In genomic region chr16:67173808-67174705, GRCh38 we compare ENCODE assay signal across 8 cellular contexts. TPM values are rescaled to one million over a fixed set of nuclear protein-coding genes. Genes with fewer than 3 reads are reported as not detected.
DNase-seq lines count a peak whose midpoint lies in the region; ATAC-seq, FAIRE-seq and TF ChIP-seq lines count a peak whose summit lies in the region.

No MANE protein-coding gene starts in this region.

- H3K4me1 ChIP-seq in SK-N-SH (ENCODE audit: control insufficient read depth in 1 of 2, insufficient read depth in 2 of 2, low read depth in 1 of 2, low read length in 1 of 2) (peaks cover 39 to 60% of the 10 kb centered on the region in 2 experiments; a peak in 3 of 4 replicates), astrocyte (ENCODE audit: insufficient read depth, low read length) (peaks cover 31% of the 10 kb centered on the region), trophoblast cell (ENCODE audit: control insufficient read depth in 1 of 2, insufficient read depth in 2 of 2, low read length in 2 of 2) (peaks cover 23 to 35% of the 10 kb centered on the region in 2 experiments)

- H3K14ac ChIP-seq in trophoblast cell (ENCODE audit: low read length): no peak overlapping the region

- POLR2A ChIA-PET in SK-N-SH (lab: Yijun Ruan, JAX): interaction anchor here (0.6 to 3.8 kb wide), 10 partner anchors 9 to 160 kb away, joined by 3 to 37 read pairs (median 6); partner anchors contain the start of genes B3GNT9, HSF4, MATCAP1 and TMEM208

- H3K79me1 ChIP-seq in trophoblast cell (ENCODE audit: low read length): peaks cover 5% of the 10 kb centered on the region

- no peak overlapping the region for H3K23ac ChIP-seq in trophoblast cell (ENCODE audit: low read length)

- H3K27ac ChIP-seq in SK-N-SH (ENCODE audit: low read depth in 2 of 2, low read length in 1 of 2): peak overlapping the region; percentile 67 to 86
- H3K27ac ChIP-seq in astrocyte (ENCODE audit: low read depth, low read length): no peak overlapping the region
- no peak overlapping the region for H3K27ac ChIP-seq in trophoblast cell (ENCODE audit: low read depth, low read length)

- H3K9me2 ChIP-seq in SK-N-SH: no peaks in the 10 kb centered on the region

- no peak overlapping the region for H4K91ac ChIP-seq in trophoblast cell (ENCODE audit: low read depth, low read length)

- DNase-seq in COR-L47 (lab: John Stamatoyannopoulos, UW) (peak; percentile 88), LHCN-M2 (ENCODE audit: low read depth) (peak; percentile 93), SK-N-SH (peak; percentile 90), astrocyte (ENCODE audit: low read depth) (peak; percentile 78), left cardiac atrium (peak; percentile 92), trophoblast cell (peak; percentile 65 to 76)

- no peak overlapping the region for H2BK12ac ChIP-seq in trophoblast cell (ENCODE audit: low read length)

- peaks cover 28% of the 10 kb centered on the region for H3K27me3 Mint-ChIP-seq in astrocyte (ENCODE audit: low read depth, unreplicated experiment)

- peak; percentile 16; the same call in 1 of the 2 replicates for TF ChIP-seq RAD21 in SK-N-SH (IDR thresholded peaks at IDR 0.05; ENCODE audit: low read length)

- H3K9me3 ChIP-seq in SK-N-SH: no peaks in the 10 kb centered on the region
- no peaks in the 10 kb centered on the region for H3K9me3 ChIP-seq in astrocyte (ENCODE audit: insufficient read depth, low read depth, low read length)
- peaks cover 5% of the 10 kb centered on the region for H3K9me3 ChIP-seq in trophoblast cell (ENCODE audit: insufficient read depth, low read depth, low read length)

- H3K9ac ChIP-seq in SK-N-SH: peak overlapping the region; percentile 48
- peak overlapping the region; percentile 29 for H3K9ac ChIP-seq in astrocyte (ENCODE audit: low read length)
- no peak overlapping the region for H3K9ac ChIP-seq in trophoblast cell (ENCODE audit: low read length)

- peaks cover 39% of the 10 kb centered on the region for H3F3A ChIP-seq in SK-N-SH (replicated peaks; ENCODE audit: insufficient read depth)

- H3K4me1 Mint-ChIP-seq in astrocyte (ENCODE audit: low read depth, unreplicated experiment): peaks cover 25% of the 10 kb centered on the region

- H3K36me3 Mint-ChIP-seq in astrocyte (ENCODE audit: low read depth, unreplicated experiment): peaks cover 20% of the 10 kb centered on the region

- no peak for TF ChIP-seq EP300 in SK-N-SH (IDR thresholded peaks at IDR 0.05; ENCODE audit: borderline replicate concordance in 1 of 2, low read depth in 1 of 2, low read length in 1 of 2)

- ATAC-seq in GM19452 (IDR thresholded peaks at IDR 0.05; ENCODE audit: unreplicated experiment) (peak; percentile 40), left cardiac atrium (peak; percentile 77 to 79), GM19328 (IDR thresholded peaks at IDR 0.05; ENCODE audit: unreplicated experiment) (no peak)

- H3K79me2 ChIP-seq in SK-N-SH (ENCODE audit: insufficient read depth) (peaks cover 19% of the 10 kb centered on the region; the same call in 1 of the 2 replicates), astrocyte (ENCODE audit: insufficient read depth, low read length) (no peaks in the 10 kb centered on the region), trophoblast cell (ENCODE audit: control insufficient read depth, insufficient read depth, low read length, poor library complexity) (peaks cover 1% of the 10 kb centered on the region)

- 6% methylated on average over 21 of the region's 71 CpGs for WGBS in SK-N-SH (ENCODE audit: low lambda C conversion rate)
- no CpG with 5 or more reads among the region's 71 CpGs for WGBS in trophoblast cell (ENCODE audit: extremely low coverage, insufficient coverage, insufficient read length)

- peak overlapping the region; percentile 78 for H3K4me3 Mint-ChIP-seq in astrocyte (ENCODE audit: unreplicated experiment)

- CTCF ChIA-PET in SK-N-SH (lab: Yijun Ruan, JAX): interaction anchor here (0.6 to 5.1 kb wide), 12 partner anchors 10 to 221 kb away, joined by 3 to 26 read pairs (median 4); partner anchors contain the start of genes FBXL8, MATCAP1, TMEM208 and TRADD

- intact Hi-C loops in left cardiac atrium (cut with DNase I): no loop called here

- TF ChIP-seq CTCF in SK-N-SH (IDR thresholded peaks at IDR 0.05) (no peak; the same call in 1 of the 2 replicates), astrocyte (IDR thresholded peaks at IDR 0.05; ENCODE audit: insufficient read depth, low read depth, low read length) (no peak)

- H4K8ac ChIP-seq in trophoblast cell (ENCODE audit: low read depth, low read length): no peak overlapping the region

- FAIRE-seq in astrocyte (lab: Jason Lieb, UNC): no peak

- peaks cover 10% of the 10 kb centered on the region for H4K20me1 ChIP-seq in SK-N-SH (ENCODE audit: insufficient read depth)
- H4K20me1 ChIP-seq in astrocyte (ENCODE audit: insufficient read depth, low read length): peaks cover 34% of the 10 kb centered on the region

- no peak overlapping the region for H2AK5ac ChIP-seq in trophoblast cell (ENCODE audit: low read length)

- H3K9me3 Mint-ChIP-seq in astrocyte (ENCODE audit: unreplicated experiment): peaks cover 2% of the 10 kb centered on the region

- peak overlapping the region; percentile 21 for H3K27ac Mint-ChIP-seq in astrocyte (ENCODE audit: unreplicated experiment)

- H3K27me3 ChIP-seq in SK-N-SH (ENCODE audit: insufficient read depth) (no peaks in the 10 kb centered on the region), astrocyte (ENCODE audit: insufficient read depth, low read length) (peaks cover 2% of the 10 kb centered on the region), trophoblast cell (ENCODE audit: insufficient read depth, low read length) (peaks cover 27% of the 10 kb centered on the region)

- peaks cover 6 to 8% of the 10 kb centered on the region in 2 experiments for H3K36me3 ChIP-seq in SK-N-SH (replicated peaks in 1 of 2; ENCODE audit: control insufficient read depth in 1 of 2, insufficient read depth in 2 of 2, low read length in 1 of 2)
- no peaks in the 10 kb centered on the region for H3K36me3 ChIP-seq in astrocyte (ENCODE audit: insufficient read depth, low read length)
- peaks cover 2 to 8% of the 10 kb centered on the region in 2 experiments for H3K36me3 ChIP-seq in trophoblast cell (ENCODE audit: control insufficient read depth in 1 of 2, insufficient read depth in 2 of 2, low read length in 2 of 2)

- no peak overlapping the region for H2BK120ac ChIP-seq in trophoblast cell (ENCODE audit: insufficient read depth, low read length, poor library complexity)

- H3K4me3 ChIP-seq in SK-N-SH (ENCODE audit: low read depth in 2 of 2, low read length in 1 of 2): peak overlapping the region; percentile 45 to 60
- H3K4me3 ChIP-seq in astrocyte (ENCODE audit: insufficient read depth, low read depth, low read length): peak overlapping the region; percentile 59
- peak overlapping the region; percentile 50 for H3K4me3 ChIP-seq in trophoblast cell (ENCODE audit: low read depth, low read length)

- H3K4me2 ChIP-seq in SK-N-SH (peak overlapping the region; percentile 86), astrocyte (ENCODE audit: low read length) (peak overlapping the region; percentile 86), trophoblast cell (ENCODE audit: low read length) (peak overlapping the region; percentile 70)

- no peak overlapping the region for H2BK5ac ChIP-seq in trophoblast cell (ENCODE audit: low read depth, low read length, poor library complexity)

- H2AFZ ChIP-seq in SK-N-SH (ENCODE audit: low read depth) (no peak overlapping the region; the same call in 1 of the 2 replicates), astrocyte (ENCODE audit: low read depth, low read length) (peak overlapping the region; percentile 78), trophoblast cell (ENCODE audit: insufficient read depth, low read length, poor library complexity) (peak overlapping the region; percentile 28)

- no peak overlapping the region for H3K18ac ChIP-seq in trophoblast cell (ENCODE audit: low read length)

- no peak overlapping the region for H4K12ac ChIP-seq in trophoblast cell (ENCODE audit: low read depth, low read length)

- no peak overlapping the region for H3K4ac ChIP-seq in trophoblast cell (ENCODE audit: low read depth, low read length)

TF ChIP-seq in SK-N-SH, 30 proteins besides CTCF, POLR2A, EP300 and RAD21 (continues in another document):
- peak; percentile 19; the same call in 1 of the 2 replicates for TF ChIP-seq GABPA (IDR thresholded peaks at IDR 0.05; ENCODE audit: low read depth)
- TF ChIP-seq SIN3A (IDR thresholded peaks at IDR 0.05; ENCODE audit: borderline replicate concordance, low read depth, low read length): 0 out of 2 replicates have a peak, but pooled peaks have one; percentile 67

RNA-seq across cellular contexts. Expression of gene NOL3, which starts 3.7 kb away (rescaled TPM):
- total RNA-seq in LHCN-M2 (2014; rRNA removed): 58.0 and 58.6 TPM in 2 replicates
- polyA plus RNA-seq in LHCN-M2 (2012): 61.0 TPM
- polyA plus RNA-seq in SK-N-SH (2012; rRNA removed): 34.1 and 38.7 TPM in 2 replicates
- polyA plus RNA-seq in SK-N-SH (2012; cell fraction: cytosol; rRNA removed): 16.9 and 22.0 TPM in 2 replicates
- 131 and 167 TPM in 2 replicates for polyA plus RNA-seq in SK-N-SH (2012; cell fraction: nucleus; rRNA removed)
- total RNA-seq in astrocyte: 9.5 and 10.9 TPM in 2 replicates
- 10 to 100 TPM; 58.6 to 80.5 TPM for total RNA-seq in left cardiac atrium
- polyA plus RNA-seq in trophoblast cell (2013): 4.9 and 5.2 TPM in 2 replicates

RNA-seq across cellular contexts. Expression of gene HSF4, which starts 9.5 kb away (rescaled TPM):
- total RNA-seq in LHCN-M2 (2014; rRNA removed): 19.4 and 29.1 TPM in 2 replicates
- polyA plus RNA-seq in LHCN-M2 (2012): 4.8 TPM
- polyA plus RNA-seq in SK-N-SH (2012; rRNA removed): 33.4 and 44.4 TPM in 2 replicates
- 2.1 and 4.7 TPM in 2 replicates for polyA plus RNA-seq in SK-N-SH (2012; cell fraction: cytosol; rRNA removed)
- 393 and 428 TPM in 2 replicates for polyA plus RNA-seq in SK-N-SH (2012; cell fraction: nucleus; rRNA removed)
- 4.4 and 4.5 TPM in 2 replicates for total RNA-seq in astrocyte
- total RNA-seq in left cardiac atrium: 10 to 100 TPM; 24.3 to 48.1 TPM
- polyA plus RNA-seq in trophoblast cell (2013): 4.6 and 5.1 TPM in 2 replicates

RNA-seq across cellular contexts. Expression of gene MATCAP1, which starts 9.7 kb away (rescaled TPM):
- total RNA-seq in LHCN-M2 (2014; rRNA removed): 21.5 and 25.8 TPM in 2 replicates
- polyA plus RNA-seq in LHCN-M2 (2012): 8.7 TPM
- polyA plus RNA-seq in SK-N-SH (2012; rRNA removed): 68.5 and 83.5 TPM in 2 replicates
- 9.5 and 20.4 TPM in 2 replicates for polyA plus RNA-seq in SK-N-SH (2012; cell fraction: cytosol; rRNA removed)
- 409 and 450 TPM in 2 replicates for polyA plus RNA-seq in SK-N-SH (2012; cell fraction: nucleus; rRNA removed)
- total RNA-seq in astrocyte: 26.1 TPM in 2 replicates
- 10 to 100 TPM; 16.8 to 18.1 TPM for total RNA-seq in left cardiac atrium
- polyA plus RNA-seq in trophoblast cell (2013): 14.8 and 15.3 TPM in 2 replicates

RNA-seq across cellular contexts. Expression of gene FBXL8, which starts 14.3 kb away (rescaled TPM):
- total RNA-seq in LHCN-M2 (2014; rRNA removed) (24.5 and 32.5 TPM in 2 replicates), astrocyte (5.6 and 6.8 TPM in 2 replicates), left cardiac atrium (1 to 10 TPM; 8.0 to 8.5 TPM)
- polyA plus RNA-seq in LHCN-M2 (2012): 5.9 TPM
- 17.8 and 21.8 TPM in 2 replicates for polyA plus RNA-seq in SK-N-SH (2012; rRNA removed)
- polyA plus RNA-seq in SK-N-SH (2012; cell fraction: cytosol; rRNA removed): 2.9 and 5.0 TPM in 2 replicates
- polyA plus RNA-seq in SK-N-SH (2012; cell fraction: nucleus; rRNA removed): 198 and 356 TPM in 2 replicates
- 3.0 and 3.5 TPM in 2 replicates for polyA plus RNA-seq in trophoblast cell (2013)

RNA-seq across cellular contexts. Expression of gene TRADD, which starts 14.3 kb away (rescaled TPM):
- total RNA-seq in LHCN-M2 (2014; rRNA removed) (31.2 and 46.0 TPM in 2 replicates), astrocyte (10.1 and 11.0 TPM in 2 replicates), left cardiac atrium (10 to 100 TPM; 10.6 to 11.1 TPM)
- 31.2 TPM for polyA plus RNA-seq in LHCN-M2 (2012)
- polyA plus RNA-seq in SK-N-SH (2012; rRNA removed): 27.7 and 28.5 TPM in 2 replicates
- 13.4 and 21.9 TPM in 2 replicates for polyA plus RNA-seq in SK-N-SH (2012; cell fraction: cytosol; rRNA removed)
- 53.4 and 65.8 TPM in 2 replicates for polyA plus RNA-seq in SK-N-SH (2012; cell fraction: nucleus; rRNA removed)
- polyA plus RNA-seq in trophoblast cell (2013): 4.8 and 5.4 TPM in 2 replicates

Comparison
In these comparisons a context has a peak if more than half of its experiments do, and no peak if none do; other contexts are left out.
1. H3K27ac ChIP-seq: peak in SK-N-SH (2 of 2); none in astrocyte (single experiment) and trophoblast cell (single experiment).
2. Peak in every context shown above with its lines, with median percentiles within 50 percentile points of each other: DNase-seq, H3K4me2 ChIP-seq and H3K4me3 ChIP-seq.